ENCODE assay signal across 8 cellular contexts in the genomic region with DNA sequence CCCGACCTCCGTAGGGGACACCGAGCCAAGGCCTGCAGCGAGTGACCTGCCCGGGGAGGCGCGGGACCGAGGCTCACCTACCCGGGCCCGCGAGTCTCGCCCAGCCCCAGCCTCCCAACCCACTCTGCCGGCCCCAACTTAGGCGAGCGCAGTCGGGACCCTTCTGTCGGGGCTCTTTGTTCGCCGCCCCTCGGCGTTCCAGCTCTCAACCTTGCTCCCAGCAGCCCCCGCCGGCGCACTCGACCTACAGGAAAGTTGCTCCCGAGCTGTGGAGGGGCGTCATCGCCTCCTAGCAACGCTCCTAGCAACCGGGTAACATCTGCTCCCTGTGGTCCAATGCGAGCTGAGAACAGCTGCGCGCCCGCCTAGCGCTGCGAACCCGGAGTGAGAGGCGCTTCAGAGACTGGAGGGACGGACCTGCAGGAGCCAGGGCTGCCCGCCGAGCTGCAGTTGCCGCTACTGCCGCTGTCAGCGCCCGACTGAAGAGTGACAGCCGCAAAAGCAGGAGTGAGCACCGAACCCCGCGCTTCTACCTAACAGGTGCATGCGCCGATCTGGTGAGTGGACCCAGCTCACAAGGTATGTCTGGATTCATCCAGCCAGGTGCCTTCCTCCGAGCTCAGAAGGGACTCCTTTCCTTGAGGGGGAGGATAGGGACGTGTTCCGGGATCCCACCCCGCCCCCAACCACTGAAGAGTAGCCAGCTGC.
A peak's percentile ranks its signal among the peaks of the same experiment; 100 is the strongest.
DNase-seq lines count a peak whose midpoint lies in the region; ATAC-seq and TF ChIP-seq lines count a peak whose summit lies in the region.

No MANE protein-coding gene starts in this region.

- H3K9me3 ChIP-seq in mucosa of rectum (ENCODE audit: control insufficient read depth in 2 of 2, low read length in 2 of 2): no peaks in the 10 kb centered on the region

- H3K27ac ChIP-seq in mucosa of rectum (ENCODE audit: low read depth in 2 of 2, low read length in 2 of 2): no peak overlapping the region

- peak; percentile 39 for TF ChIP-seq CTCF in epithelial cell of proximal tubule (conservative IDR thresholded peaks at IDR 0.05; ENCODE audit: low read depth, low read length)

- ATAC-seq in GM18499 (IDR thresholded peaks at IDR 0.05; ENCODE audit: insufficient read depth, unreplicated experiment) (peak; percentile 73), HG02981 (IDR thresholded peaks at IDR 0.05; ENCODE audit: unreplicated experiment) (peak; percentile 91)

- H3K36me3 ChIP-seq in mucosa of rectum (ENCODE audit: control insufficient read depth in 2 of 2, insufficient read depth in 2 of 2, low read length in 2 of 2): no peaks in the 10 kb centered on the region

- no peak overlapping the region for H3K9ac ChIP-seq in mucosa of rectum (ENCODE audit: low read depth in 1 of 2, low read length in 2 of 2)

- peak; percentile 89 for DNase-seq in NCI-H2227 treated with DMSO at 0.1 percent for 48 hours (lab: John Stamatoyannopoulos, UW)
- DNase-seq in activated T-cell treated with anti-CD3 and anti-CD28 coated beads for 24 hours (ENCODE audit: low read depth): peak; percentile 60
- peak; percentile 3 for DNase-seq in epithelial cell of proximal tubule (ENCODE audit: low read depth)
- peak; percentile 40 for DNase-seq in stimulated activated CD8-positive, alpha-beta memory T cell treated with anti-CD3 and anti-CD28 coated beads, Interleukin-4, amount 100 ng/mL, for 24 hours (ENCODE audit: low read depth)
- no peak for DNase-seq in 8988T

- peaks cover 19 to 23% of the 10 kb centered on the region in 2 donors for H3K27me3 ChIP-seq in mucosa of rectum (ENCODE audit: control insufficient read depth in 2 of 2, insufficient read depth in 2 of 2, low read length in 2 of 2)

- H3K4me1 ChIP-seq in mucosa of rectum (ENCODE audit: control insufficient read depth in 2 of 2, insufficient read depth in 2 of 2, low read length in 2 of 2): no peaks in the 10 kb centered on the region

- H3K4me3 ChIP-seq in epithelial cell of proximal tubule (ENCODE audit: low read depth, low read length): peak overlapping the region; percentile 50
- peak overlapping the region; percentile 26 to 29 for H3K4me3 ChIP-seq in mucosa of rectum (ENCODE audit: low read length in 2 of 2)
